In the genomic region with DNA sequence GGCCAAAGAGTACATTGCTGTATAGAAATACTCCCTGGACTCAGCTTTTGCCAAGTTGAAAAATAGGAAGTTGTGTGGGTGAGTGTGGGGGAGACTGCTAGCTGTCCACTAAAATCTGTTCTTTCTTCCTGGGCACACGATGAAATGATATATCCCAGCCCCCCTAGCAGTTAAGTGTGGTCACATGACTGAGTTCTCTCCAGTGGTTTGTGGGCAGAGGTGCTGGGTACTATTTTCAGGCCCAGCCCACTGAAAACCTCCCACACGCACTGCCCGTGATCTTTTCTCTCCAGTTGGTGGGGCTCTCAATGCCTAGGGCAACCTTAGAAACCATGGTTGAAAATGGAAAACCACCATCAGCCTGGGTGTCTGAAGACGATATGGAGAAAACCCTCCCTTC, we compare ENCODE assay signal across 1 cellular context.
A peak's percentile ranks its signal among the peaks of the same experiment; 100 is the strongest.
TF ChIP-seq lines count a peak whose summit lies in the region.

No MANE protein-coding gene starts in this region.

TF ChIP-seq in GM12878, 131 proteins besides CTCF, POLR2A, EP300 and RAD21:
- TF ChIP-seq, protein P1, sequence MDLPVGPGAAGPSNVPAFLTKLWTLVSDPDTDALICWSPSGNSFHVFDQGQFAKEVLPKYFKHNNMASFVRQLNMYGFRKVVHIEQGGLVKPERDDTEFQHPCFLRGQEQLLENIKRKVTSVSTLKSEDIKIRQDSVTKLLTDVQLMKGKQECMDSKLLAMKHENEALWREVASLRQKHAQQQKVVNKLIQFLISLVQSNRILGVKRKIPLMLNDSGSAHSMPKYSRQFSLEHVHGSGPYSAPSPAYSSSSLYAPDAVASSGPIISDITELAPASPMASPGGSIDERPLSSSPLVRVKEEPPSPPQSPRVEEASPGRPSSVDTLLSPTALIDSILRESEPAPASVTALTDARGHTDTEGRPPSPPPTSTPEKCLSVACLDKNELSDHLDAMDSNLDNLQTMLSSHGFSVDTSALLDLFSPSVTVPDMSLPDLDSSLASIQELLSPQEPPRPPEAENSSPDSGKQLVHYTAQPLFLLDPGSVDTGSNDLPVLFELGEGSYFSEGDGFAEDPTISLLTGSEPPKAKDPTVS (IDR thresholded peaks at IDR 0.05; ENCODE audit: low read depth, low read length): no peak
- TF ChIP-seq BHLHE40 (IDR thresholded peaks at IDR 0.05; ENCODE audit: borderline replicate concordance in 1 of 2, low read depth in 2 of 2, low read length in 1 of 2) (peak in 1 of 2 experiments; percentile 70; a peak in 3 of 4 replicates), HDAC6 (IDR thresholded peaks at IDR 0.05; ENCODE audit: unreplicated experiment) (no peak), RUNX3 (IDR thresholded peaks at IDR 0.05; ENCODE audit: low read length) (peak; percentile 37; the same call in 1 of the 2 replicates), ZBED1 (IDR thresholded peaks at IDR 0.05; ENCODE audit: borderline replicate concordance) (no peak), RAD51 (IDR thresholded peaks at IDR 0.05) (peak; percentile 65; the same call in 1 of the 2 replicates), MEF2B (IDR thresholded peaks at IDR 0.05; ENCODE audit: partially characterized antibody, poor library complexity, severe bottlenecking) (peak; percentile 54), IKZF1 (conservative IDR thresholded peaks at IDR 0.05) (0 out of 2 replicates have a peak, but pooled peaks have one; percentile 32), SMAD1 (IDR thresholded peaks at IDR 0.05; ENCODE audit: low read depth, partially characterized antibody) (no peak)
- TF ChIP-seq, protein P2, sequence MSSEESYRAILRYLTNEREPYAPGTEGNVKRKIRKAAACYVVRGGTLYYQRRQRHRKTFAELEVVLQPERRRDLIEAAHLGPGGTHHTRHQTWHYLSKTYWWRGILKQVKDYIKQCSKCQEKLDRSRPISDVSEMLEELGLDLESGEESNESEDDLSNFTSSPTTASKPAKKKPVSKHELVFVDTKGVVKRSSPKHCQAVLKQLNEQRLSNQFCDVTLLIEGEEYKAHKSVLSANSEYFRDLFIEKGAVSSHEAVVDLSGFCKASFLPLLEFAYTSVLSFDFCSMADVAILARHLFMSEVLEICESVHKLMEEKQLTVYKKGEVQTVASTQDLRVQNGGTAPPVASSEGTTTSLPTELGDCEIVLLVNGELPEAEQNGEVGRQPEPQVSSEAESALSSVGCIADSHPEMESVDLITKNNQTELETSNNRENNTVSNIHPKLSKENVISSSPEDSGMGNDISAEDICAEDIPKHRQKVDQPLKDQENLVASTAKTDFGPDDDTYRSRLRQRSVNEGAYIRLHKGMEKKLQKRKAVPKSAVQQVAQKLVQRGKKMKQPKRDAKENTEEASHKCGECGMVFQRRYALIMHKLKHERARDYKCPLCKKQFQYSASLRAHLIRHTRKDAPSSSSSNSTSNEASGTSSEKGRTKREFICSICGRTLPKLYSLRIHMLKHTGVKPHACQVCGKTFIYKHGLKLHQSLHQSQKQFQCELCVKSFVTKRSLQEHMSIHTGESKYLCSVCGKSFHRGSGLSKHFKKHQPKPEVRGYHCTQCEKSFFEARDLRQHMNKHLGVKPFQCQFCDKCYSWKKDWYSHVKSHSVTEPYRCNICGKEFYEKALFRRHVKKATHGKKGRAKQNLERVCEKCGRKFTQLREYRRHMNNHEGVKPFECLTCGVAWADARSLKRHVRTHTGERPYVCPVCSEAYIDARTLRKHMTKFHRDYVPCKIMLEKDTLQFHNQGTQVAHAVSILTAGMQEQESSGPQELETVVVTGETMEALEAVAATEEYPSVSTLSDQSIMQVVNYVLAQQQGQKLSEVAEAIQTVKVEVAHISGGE (CRISPR knock-in tag; IDR thresholded peaks at IDR 0.05): no peak
- TF ChIP-seq, protein P3, sequence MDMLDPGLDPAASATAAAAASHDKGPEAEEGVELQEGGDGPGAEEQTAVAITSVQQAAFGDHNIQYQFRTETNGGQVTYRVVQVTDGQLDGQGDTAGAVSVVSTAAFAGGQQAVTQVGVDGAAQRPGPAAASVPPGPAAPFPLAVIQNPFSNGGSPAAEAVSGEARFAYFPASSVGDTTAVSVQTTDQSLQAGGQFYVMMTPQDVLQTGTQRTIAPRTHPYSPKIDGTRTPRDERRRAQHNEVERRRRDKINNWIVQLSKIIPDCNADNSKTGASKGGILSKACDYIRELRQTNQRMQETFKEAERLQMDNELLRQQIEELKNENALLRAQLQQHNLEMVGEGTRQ (IDR thresholded peaks at IDR 0.05; ENCODE audit: borderline replicate concordance, low read depth, low read length): no peak
